Comparison of ENCODE assay signal across 9 cellular contexts in the genomic region with DNA sequence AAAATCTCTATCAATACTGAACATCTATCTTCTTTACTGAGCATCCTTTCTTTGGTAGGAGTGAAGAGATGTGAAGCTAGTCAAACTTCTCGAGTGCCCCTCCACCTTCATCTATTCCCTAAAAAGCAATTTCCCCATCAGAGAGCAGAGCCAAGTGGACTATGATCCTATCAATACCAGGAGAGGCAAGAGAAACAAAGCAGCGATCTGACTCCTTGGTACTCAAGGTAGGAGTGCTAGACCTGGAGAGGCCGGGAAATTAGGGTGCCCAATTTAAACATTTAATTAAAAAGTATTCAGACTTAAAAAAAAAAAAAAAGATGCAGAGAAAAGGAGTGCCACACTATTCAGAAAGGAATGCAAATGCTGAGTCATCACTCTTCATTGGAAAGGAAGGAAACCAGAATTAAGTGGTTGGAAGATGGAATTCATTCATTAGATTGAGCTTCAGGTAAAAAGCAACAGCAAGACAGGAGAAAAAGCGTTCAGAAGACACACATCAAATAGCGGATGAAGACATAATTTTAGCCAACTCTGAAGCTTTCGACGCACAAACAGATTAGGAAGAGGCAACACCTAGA. TPM values are rescaled to one million over a fixed set of nuclear protein-coding genes. Genes with fewer than 3 reads are reported as not detected.
DNase-seq lines count a peak whose midpoint lies in the region; ATAC-seq, FAIRE-seq and TF ChIP-seq lines count a peak whose summit lies in the region.
"Had no signal": no experiment of that assay in that cellular context is flagged by ENCODE, and none has a peak within 500 bp of the region (broad histone marks: within the 10 kb centered on the region; RNA-seq: fewer than 3 reads in every experiment).

No MANE protein-coding gene starts in this region.

- peak overlapping the region; percentile 30 to 32 for H3K27ac ChIP-seq in small intestine (ENCODE audit: low read depth in 1 of 2, low read length in 1 of 2)

- ATAC-seq in HG02798 (IDR thresholded peaks at IDR 0.05; ENCODE audit: poor library complexity, unreplicated experiment), result no peak

- 2 to 15% (median 8%) methylated on average over 7 of the region's 7 CpGs for WGBS in small intestine, 3 donors

- DNase-seq in NCI-H82 (lab: John Stamatoyannopoulos, UW) (peak; percentile 17), NCI-H82 treated with DMSO at 0.1 percent for 48 hours (lab: John Stamatoyannopoulos, UW; ENCODE audit: unreplicated experiment) (no peak), glutamatergic neuron (no peak), small intestine (peak; percentile 56), cerebellum (ENCODE audit: low spot score) (no peak), NCI-H526 treated with DMSO at 0.1 percent for 48 hours (lab: John Stamatoyannopoulos, UW) (no peak)

- peaks cover 0 to 2% of the 10 kb centered on the region in 2 donors for H3K36me3 ChIP-seq in small intestine (ENCODE audit: control insufficient read depth in 2 of 2, insufficient read depth in 2 of 2, low read length in 2 of 2)

- H3K27ac Mint-ChIP-seq in glutamatergic neuron (ENCODE audit: unreplicated experiment), result peak overlapping the region; percentile 90

- H3K4me3 Mint-ChIP-seq in glutamatergic neuron (ENCODE audit: unreplicated experiment), result peak overlapping the region; percentile 97

- H3K27me3 Mint-ChIP-seq in glutamatergic neuron (ENCODE audit: unreplicated experiment), result peaks cover 8% of the 10 kb centered on the region

- no peaks in the 10 kb centered on the region for H3K36me3 Mint-ChIP-seq in glutamatergic neuron (ENCODE audit: unreplicated experiment)

- TF ChIP-seq CTCF in WI38 (IDR thresholded peaks at IDR 0.05; ENCODE audit: low read depth, low read length) (no peak), glutamatergic neuron (IDR thresholded peaks at IDR 0.05; ENCODE audit: partially characterized antibody, unreplicated experiment) (no peak)

- peaks cover 24% of the 10 kb centered on the region for H3K4me1 Mint-ChIP-seq in glutamatergic neuron (ENCODE audit: low read depth, unreplicated experiment)

- peaks cover 4% of the 10 kb centered on the region for H3K9me3 Mint-ChIP-seq in glutamatergic neuron (ENCODE audit: unreplicated experiment)

- H3K4me3 ChIP-seq in WI38 (ENCODE audit: low read depth, low read length) (peak overlapping the region; percentile 79), small intestine (ENCODE audit: low read depth in 1 of 2, low read length in 2 of 2) (peak overlapping the region; percentile 97 to 99)

- no peak for FAIRE-seq in small intestine (lab: Jason Lieb, UNC)
- FAIRE-seq: G401.6 had no signal

- peaks cover 2 to 7% of the 10 kb centered on the region in 2 donors for H3K4me1 ChIP-seq in small intestine (ENCODE audit: control insufficient read depth in 2 of 2, insufficient read depth in 1 of 2, low read depth in 1 of 2, low read length in 1 of 2)

- no peaks in the 10 kb centered on the region for H3K27me3 ChIP-seq in small intestine (ENCODE audit: control insufficient read depth in 2 of 2, insufficient read depth in 2 of 2, low read length in 2 of 2)

- H3K9me3 ChIP-seq in small intestine (ENCODE audit: control insufficient read depth, low read depth), result no peaks in the 10 kb centered on the region

RNA-seq across cellular contexts. Expression of gene TIAL1, which starts 1.5 kb away (rescaled TPM):
- total RNA-seq in glutamatergic neuron (ENCODE audit: unreplicated experiment) (216 TPM), cerebellum (87.7 TPM)
- 10 to 100 TPM; 43.8 to 56.4 (median 45.5) TPM for polyA plus RNA-seq in small intestine

RNA-seq across cellular contexts. Expression of gene RGS10, which starts 52.7 kb away (rescaled TPM):
- 311 TPM for total RNA-seq in glutamatergic neuron (ENCODE audit: unreplicated experiment)
- 10 to 100 TPM in 2 of 3 donors, 1 to 10 TPM in 1; 9.6 to 77.8 (median 25.4) TPM for polyA plus RNA-seq in small intestine
- 5.4 TPM for total RNA-seq in cerebellum

RNA-seq across cellular contexts. Expression of gene BAG3, which starts 56.0 kb away (rescaled TPM):
- total RNA-seq in glutamatergic neuron (ENCODE audit: unreplicated experiment), result 15.7 TPM
- 10 to 100 TPM in 2 of 3 donors, 1 to 10 TPM in 1; 9.5 to 15.3 (median 11.2) TPM for polyA plus RNA-seq in small intestine
- total RNA-seq in cerebellum, result 3.2 TPM

Comparison
In these comparisons a context has a peak if more than half of its experiments do, and no peak if none do; other contexts are left out.
1. DNase-seq: peak in NCI-H82 (single experiment) and small intestine (single experiment); none in NCI-H82 treated with DMSO at 0.1 percent for 48 hours (single experiment), glutamatergic neuron (single experiment), cerebellum (single experiment) and NCI-H526 treated with DMSO at 0.1 percent for 48 hours (single experiment).
2. RNA of gene RGS10, which starts 52.7 kb away (total RNA-seq): 311 TPM in glutamatergic neuron (single experiment); 5.4 TPM in cerebellum (single experiment); every median in the first group is over 10 times any median in the second.